8 cellular contexts compared by ENCODE assay signal in the genomic region with DNA sequence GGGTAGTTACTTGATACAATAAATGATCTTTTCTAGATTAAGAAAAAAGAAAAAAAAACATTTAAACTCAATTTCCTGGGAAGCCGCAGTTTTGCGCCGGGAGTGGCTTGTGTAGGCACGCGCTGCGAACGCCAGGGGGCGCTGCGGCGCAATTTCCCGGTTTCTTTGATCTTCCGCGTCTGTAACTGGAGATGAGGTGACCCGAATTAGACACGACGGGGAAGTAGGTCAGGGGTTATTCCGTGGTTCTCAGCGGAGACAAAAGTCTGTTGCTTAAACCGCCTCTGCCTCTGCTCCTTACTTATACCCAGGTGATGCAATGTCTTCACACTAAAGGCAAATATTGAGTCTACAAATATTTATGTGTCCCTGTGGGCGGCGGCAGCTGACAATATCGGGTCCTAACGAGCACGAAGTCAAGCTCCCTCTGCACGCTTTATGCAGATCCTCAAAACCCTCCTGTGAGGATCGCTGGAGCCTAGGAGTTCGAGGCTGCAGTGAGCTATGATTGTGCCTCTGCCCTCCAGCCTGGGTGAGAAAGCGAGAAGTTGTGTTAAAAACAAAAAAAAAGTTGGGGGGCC. TPM values are rescaled to one million over a fixed set of nuclear protein-coding genes. Genes with fewer than 3 reads are reported as not detected.
DNase-seq lines count a peak whose midpoint lies in the region; ATAC-seq and TF ChIP-seq lines count a peak whose summit lies in the region.

No MANE protein-coding gene starts in this region.

- in situ Hi-C loops in GM13976 (cut with MboI; ENCODE audit: low sequenced_read_pairs, unreplicated experiment), result loop anchor here (25.0 kb wide), 1 partner anchor 290 kb away; no protein-coding TSS in a partner anchor

- DNase-seq in GM13976 (ENCODE audit: low spot score), result peak; percentile 93
- peak; percentile 74 for DNase-seq in NCI-H146 (lab: John Stamatoyannopoulos, UW)
- DNase-seq in T-helper 2 cell treated with Interferon-gamma antibody and Interleukin-4, amounts not matched to agents 5 μg/mL and 100 μg/mL, for 36 hours (ENCODE audit: low spot score), result peak; percentile 80
- peak; percentile 6 for DNase-seq in amniotic stem cell (lab: John Stamatoyannopoulos, UW)
- peak; percentile 89 for DNase-seq in left ventricle myocardium superior
- DNase-seq in aorta, result peak; percentile 86 to 95

- no peaks in the 10 kb centered on the region for H3K36me3 ChIP-seq in rectal smooth muscle tissue (ENCODE audit: control insufficient read depth, insufficient read depth, low read length)
- no peaks in the 10 kb centered on the region for H3K36me3 ChIP-seq in aorta (ENCODE audit: control insufficient read depth in 1 of 2, insufficient read depth in 2 of 2, low read length in 1 of 2)

- H3K9ac ChIP-seq in rectal smooth muscle tissue (ENCODE audit: low read length), result peak overlapping the region; percentile 30

- H3K27me3 Mint-ChIP-seq in T-helper 2 cell treated with Interferon-gamma antibody and Interleukin-4, amounts not matched to agents 5 μg/mL and 100 μg/mL, for 36 hours (ENCODE audit: low read depth), result no peaks in the 10 kb centered on the region

- H3K4me3 Mint-ChIP-seq in T-helper 2 cell treated with Interferon-gamma antibody and Interleukin-4, amounts not matched to agents 5 μg/mL and 100 μg/mL, for 36 hours, result peak overlapping the region; percentile 76

- intact Hi-C loops in left ventricle myocardium superior (cut with micrococcal nuclease), result no loop called here
- intact Hi-C loops in aorta (cut with DNase I), result loop anchor here (1.0 to 10.0 kb wide), 3 partner anchors 28 to 145 kb away; partner anchors contain the start of gene TRAPPC5 (in 1 of the 2)

- H3K4me1 Mint-ChIP-seq in T-helper 2 cell treated with Interferon-gamma antibody and Interleukin-4, amounts not matched to agents 5 μg/mL and 100 μg/mL, for 36 hours (ENCODE audit: low read depth), result peaks cover 7% of the 10 kb centered on the region

- TF ChIP-seq CTCF in GM13976 (IDR thresholded peaks at IDR 0.05; ENCODE audit: borderline replicate concordance, control extremely low read depth, extremely low read depth, insufficient read depth, missing control alignments), result peak; percentile 95

- H3K27ac ChIP-seq in rectal smooth muscle tissue (ENCODE audit: low read depth, low read length), result no peak overlapping the region
- no peak overlapping the region for H3K27ac ChIP-seq in aorta (ENCODE audit: low read depth in 1 of 2, low read length in 2 of 2)

- no peaks in the 10 kb centered on the region for H3K9me3 ChIP-seq in aorta (ENCODE audit: control insufficient read depth, low read length)

- WGBS in aorta, 2 donors, result 3 to 4% methylated on average over 28 of the region's 28 CpGs

- H3K27me3 ChIP-seq in rectal smooth muscle tissue (ENCODE audit: control insufficient read depth, insufficient read depth, low read length) (no peaks in the 10 kb centered on the region), aorta (ENCODE audit: control insufficient read depth in 1 of 2, insufficient read depth in 2 of 2, low read length in 1 of 2) (no peaks in the 10 kb centered on the region)

- no peaks in the 10 kb centered on the region for H3K9me3 Mint-ChIP-seq in T-helper 2 cell treated with Interferon-gamma antibody and Interleukin-4, amounts not matched to agents 5 μg/mL and 100 μg/mL, for 36 hours

- H3K4me3 ChIP-seq in rectal smooth muscle tissue (ENCODE audit: low read length), result peak overlapping the region; percentile 59
- H3K4me3 ChIP-seq in aorta (ENCODE audit: low read length in 2 of 2), result no peak overlapping the region

- H3K36me3 Mint-ChIP-seq in T-helper 2 cell treated with Interferon-gamma antibody and Interleukin-4, amounts not matched to agents 5 μg/mL and 100 μg/mL, for 36 hours (ENCODE audit: low read depth), result peaks cover 2% of the 10 kb centered on the region

- H3K4me1 ChIP-seq in rectal smooth muscle tissue (ENCODE audit: control insufficient read depth, insufficient read depth, low read length), result peaks cover 3% of the 10 kb centered on the region
- no peaks in the 10 kb centered on the region for H3K4me1 ChIP-seq in aorta (ENCODE audit: control insufficient read depth in 1 of 2, insufficient read depth in 2 of 2, low read length in 2 of 2)

- H3K27ac Mint-ChIP-seq in T-helper 2 cell treated with Interferon-gamma antibody and Interleukin-4, amounts not matched to agents 5 μg/mL and 100 μg/mL, for 36 hours, result peak overlapping the region; percentile 69

- ATAC-seq in left ventricle myocardium superior (peak; percentile 84), aorta (ENCODE audit: low FRiP score) (peak; percentile 88), HG02970 (IDR thresholded peaks at IDR 0.05; ENCODE audit: low FRiP score, unreplicated experiment) (no peak)

RNA-seq across cellular contexts. Expression of gene STXBP2, which starts 15.2 kb away (rescaled TPM):
- total RNA-seq in left ventricle myocardium superior (9.7 TPM), aorta (10 to 100 TPM; 30.3 to 35.4 TPM)
- polyA plus RNA-seq in aorta, result 10 to 100 TPM; 11.4 to 27.4 TPM

RNA-seq across cellular contexts. Expression of gene RETN, which starts 16.7 kb away (rescaled TPM):
- total RNA-seq in left ventricle myocardium superior (not detected), aorta (not detected)
- polyA plus RNA-seq in aorta, result 1 to 10 TPM in 1 of 2 donors, not detected in 1; 2.6 TPM

RNA-seq across cellular contexts. Expression of gene PCP2, which starts 18.6 kb away (rescaled TPM):
- total RNA-seq in left ventricle myocardium superior (6.5 TPM), aorta (not detected)
- polyA plus RNA-seq in aorta, result not detected

RNA-seq across cellular contexts. Expression of gene PET100, which starts 22.6 kb away (rescaled TPM):
- total RNA-seq in left ventricle myocardium superior (206 TPM), aorta (10 to 100 TPM; 81.2 to 95.7 TPM)
- polyA plus RNA-seq in aorta, result 10 to 100 TPM; 67.6 to 96.4 TPM

RNA-seq across cellular contexts. Expression of gene XAB2, which starts 22.8 kb away (rescaled TPM):
- 27.5 TPM for total RNA-seq in left ventricle myocardium superior
- 10 to 100 TPM; 25.4 to 34.1 TPM for total RNA-seq in aorta
- polyA plus RNA-seq in aorta, result 10 to 100 TPM; 17.0 to 93.8 TPM

Comparison
In these comparisons a context has a peak if more than half of its experiments do, and no peak if none do; other contexts are left out.
1. DNase-seq: peak in every context shown above with its lines; median percentile 93 in GM13976; 90 in aorta; 89 in left ventricle myocardium superior; 80 in T-helper 2 cell treated with Interferon-gamma antibody and Interleukin-4, amounts not matched to agents 5 μg/mL and 100 μg/mL, for 36 hours; 74 in NCI-H146; 6 in amniotic stem cell.